8 cellular contexts compared by ENCODE assay signal in genomic region chr12:53205747-53206146, GRCh38. TPM values are rescaled to one million over a fixed set of nuclear protein-coding genes. Genes with fewer than 3 reads are reported as not detected.
DNase-seq lines count a peak whose midpoint lies in the region; ATAC-seq lines count a peak whose summit lies in the region.

No MANE protein-coding gene starts in this region.

- H3K9me3 Mint-ChIP-seq in activated CD4-positive, alpha-beta memory T cell treated with anti-CD3 and anti-CD28 coated beads, Interleukin-2, amount 10 ng/mL, durations not matched to agents 7 days and 5 days = no peaks in the 10 kb centered on the region
- H3K9me3 Mint-ChIP-seq in stimulated activated effector memory CD8-positive, alpha-beta T cell treated with anti-CD3 and anti-CD28 coated beads, Interleukin-12 subunit alpha, Interleukin-12 subunit beta, amount 100 ng/mL, for 72 hours = no peaks in the 10 kb centered on the region

- CTCF ChIA-PET in activated CD4-positive, alpha-beta memory T cell treated with anti-CD3 and anti-CD28 coated beads, Interleukin-2, amount 10 ng/mL, durations not matched to agents 7 days and 5 days (lab: Charles Lee) = interaction anchor here (1.0 to 8.9 kb wide), 6 partner anchors 8 to 116 kb away, joined by 3 to 74 read pairs (median 4); partner anchors contain the start of gene AAAS

- peak overlapping the region; percentile 78 for H3K4me3 Mint-ChIP-seq in activated CD4-positive, alpha-beta memory T cell treated with anti-CD3 and anti-CD28 coated beads, Interleukin-2, amount 10 ng/mL, durations not matched to agents 7 days and 5 days
- peak overlapping the region; percentile 85 for H3K4me3 Mint-ChIP-seq in stimulated activated effector memory CD8-positive, alpha-beta T cell treated with anti-CD3 and anti-CD28 coated beads, Interleukin-12 subunit alpha, Interleukin-12 subunit beta, amount 100 ng/mL, for 72 hours

- peaks cover 61% of the 10 kb centered on the region for H3K36me3 Mint-ChIP-seq in activated CD4-positive, alpha-beta memory T cell treated with anti-CD3 and anti-CD28 coated beads, Interleukin-2, amount 10 ng/mL, durations not matched to agents 7 days and 5 days (ENCODE audit: low read depth)
- H3K36me3 Mint-ChIP-seq in stimulated activated effector memory CD8-positive, alpha-beta T cell treated with anti-CD3 and anti-CD28 coated beads, Interleukin-12 subunit alpha, Interleukin-12 subunit beta, amount 100 ng/mL, for 72 hours = peaks cover 81% of the 10 kb centered on the region

- peaks cover 83% of the 10 kb centered on the region for H3K4me1 Mint-ChIP-seq in activated CD4-positive, alpha-beta memory T cell treated with anti-CD3 and anti-CD28 coated beads, Interleukin-2, amount 10 ng/mL, durations not matched to agents 7 days and 5 days
- peaks cover 87% of the 10 kb centered on the region for H3K4me1 Mint-ChIP-seq in stimulated activated effector memory CD8-positive, alpha-beta T cell treated with anti-CD3 and anti-CD28 coated beads, Interleukin-12 subunit alpha, Interleukin-12 subunit beta, amount 100 ng/mL, for 72 hours

- H3K27ac Mint-ChIP-seq in activated CD4-positive, alpha-beta memory T cell treated with anti-CD3 and anti-CD28 coated beads, Interleukin-2, amount 10 ng/mL, durations not matched to agents 7 days and 5 days = peak overlapping the region; percentile 84
- peak overlapping the region; percentile 83 for H3K27ac Mint-ChIP-seq in stimulated activated effector memory CD8-positive, alpha-beta T cell treated with anti-CD3 and anti-CD28 coated beads, Interleukin-12 subunit alpha, Interleukin-12 subunit beta, amount 100 ng/mL, for 72 hours

- ATAC-seq in GM21447 (IDR thresholded peaks at IDR 0.05; ENCODE audit: unreplicated experiment) = peak; percentile 65
- ATAC-seq in stimulated activated effector memory CD8-positive, alpha-beta T cell treated with anti-CD3 and anti-CD28 coated beads, Interleukin-12 subunit alpha, Interleukin-12 subunit beta, amount 100 ng/mL, for 72 hours = peak; percentile 92

- POLR2A ChIA-PET in activated CD4-positive, alpha-beta memory T cell treated with anti-CD3 and anti-CD28 coated beads, Interleukin-2, amount 10 ng/mL, durations not matched to agents 7 days and 5 days (lab: Charles Lee) = interaction anchor here (1.0 to 14.6 kb wide), 9 partner anchors 8 to 174 kb away, joined by 3 to 263 read pairs (median 7); partner anchors contain the start of genes AAAS, CSAD, SP1 and ZNF740

- no peaks in the 10 kb centered on the region for H3K27me3 Mint-ChIP-seq in activated CD4-positive, alpha-beta memory T cell treated with anti-CD3 and anti-CD28 coated beads, Interleukin-2, amount 10 ng/mL, durations not matched to agents 7 days and 5 days

- DNase-seq in GDM1 (lab: John Stamatoyannopoulos, UW) (peak; percentile 23), HS-27A (ENCODE audit: low read depth) (peak; percentile 55), fibroblast of the conjunctiva (ENCODE audit: low read depth) (peak; percentile 67), NCI-H510A treated with DMSO at 0.1 percent for 48 hours (lab: John Stamatoyannopoulos, UW) (no peak), nucleus accumbens (lab: John Stamatoyannopoulos, UW) (no peak)
- DNase-seq in activated CD4-positive, alpha-beta memory T cell treated with anti-CD3 and anti-CD28 coated beads, Interleukin-2, amount 10 ng/mL, durations not matched to agents 7 days and 5 days = peak; percentile 90
- DNase-seq in stimulated activated effector memory CD8-positive, alpha-beta T cell treated with anti-CD3 and anti-CD28 coated beads, Interleukin-12 subunit alpha, Interleukin-12 subunit beta, amount 100 ng/mL, for 72 hours (ENCODE audit: low spot score in 2 of 2) = peak; percentile 57 to 89

RNA-seq across cellular contexts. Expression of gene ITGB7, which starts 1.3 kb away (rescaled TPM):
- 100 to 1,000 TPM; 780 to 786 TPM for total RNA-seq in activated CD4-positive, alpha-beta memory T cell treated with anti-CD3 and anti-CD28 coated beads, Interleukin-2, amount 10 ng/mL, durations not matched to agents 7 days and 5 days

RNA-seq across cellular contexts. Expression of gene CSAD, which starts 25.0 kb away (rescaled TPM):
- total RNA-seq in activated CD4-positive, alpha-beta memory T cell treated with anti-CD3 and anti-CD28 coated beads, Interleukin-2, amount 10 ng/mL, durations not matched to agents 7 days and 5 days = 10 to 100 TPM; 28.6 to 31.0 TPM

RNA-seq across cellular contexts. Expression of gene ZNF740, which starts 25.2 kb away (rescaled TPM):
- total RNA-seq in activated CD4-positive, alpha-beta memory T cell treated with anti-CD3 and anti-CD28 coated beads, Interleukin-2, amount 10 ng/mL, durations not matched to agents 7 days and 5 days = 10 to 100 TPM; 33.7 to 45.5 TPM

RNA-seq across cellular contexts. Expression of gene RARG, which starts 26.3 kb away (rescaled TPM):
- total RNA-seq in activated CD4-positive, alpha-beta memory T cell treated with anti-CD3 and anti-CD28 coated beads, Interleukin-2, amount 10 ng/mL, durations not matched to agents 7 days and 5 days = 10 to 100 TPM; 46.1 to 47.4 TPM

Comparison
In these comparisons a context has a peak if more than half of its experiments do, and no peak if none do; other contexts are left out.
1. DNase-seq: peak in GDM1 (single experiment), HS-27A (single experiment), activated CD4-positive, alpha-beta memory T cell treated with anti-CD3 and anti-CD28 coated beads, Interleukin-2, amount 10 ng/mL, durations not matched to agents 7 days and 5 days (single experiment), fibroblast of the conjunctiva (single experiment) and stimulated activated effector memory CD8-positive, alpha-beta T cell treated with anti-CD3 and anti-CD28 coated beads, Interleukin-12 subunit alpha, Interleukin-12 subunit beta, amount 100 ng/mL, for 72 hours (2 of 2); none in NCI-H510A treated with DMSO at 0.1 percent for 48 hours (single experiment) and nucleus accumbens (0 of 56).